In the genomic region with DNA sequence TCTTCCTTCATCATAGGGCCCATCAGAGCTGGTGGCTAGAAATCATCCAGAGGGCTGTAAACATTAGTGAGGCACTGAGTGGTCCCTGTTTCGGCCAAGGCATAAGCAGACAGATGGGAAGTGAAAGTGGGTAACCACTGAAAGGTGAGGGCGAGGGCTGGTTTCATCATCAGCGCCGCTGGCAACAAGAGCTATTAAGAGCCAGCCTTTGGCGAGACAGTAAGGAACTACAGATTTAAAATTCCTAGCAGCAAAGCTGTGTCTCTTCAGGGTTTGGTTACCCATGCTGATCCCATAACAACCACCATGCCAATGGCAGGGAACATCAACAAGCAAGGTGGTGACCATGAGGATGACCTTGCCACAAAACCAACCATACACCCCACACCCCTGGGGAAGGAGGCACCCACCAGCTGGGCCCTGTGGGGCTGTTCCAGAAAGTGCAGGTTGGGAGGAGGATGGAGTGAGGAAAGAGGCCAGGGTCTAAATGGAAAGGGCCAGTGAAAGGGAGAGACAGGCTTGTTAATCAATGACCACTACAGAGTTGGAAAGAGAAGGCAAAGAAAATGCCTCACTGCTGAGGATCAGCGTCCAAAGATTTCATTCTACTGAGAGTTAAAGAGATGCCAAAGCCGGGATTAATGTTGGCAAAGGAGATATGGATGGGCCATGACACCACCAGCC, we compare ENCODE assay signal across 1 cellular context.
TF ChIP-seq lines count a peak whose summit lies in the region.

No MANE protein-coding gene starts in this region.

TF ChIP-seq in GM12878, 131 proteins besides CTCF, POLR2A, EP300 and RAD21 (continues in another document):
- TF ChIP-seq NR2F1 (conservative IDR thresholded peaks at IDR 0.05) (peak; percentile 79), PAX8 (IDR thresholded peaks at IDR 0.05) (no peak), ATF7 (IDR thresholded peaks at IDR 0.05; ENCODE audit: low read depth) (peak; percentile 60), CREB1 (IDR thresholded peaks at IDR 0.05; ENCODE audit: low read depth) (no peak), RBBP5 (conservative IDR thresholded peaks at IDR 0.05) (no peak), GATAD2B (conservative IDR thresholded peaks at IDR 0.05; ENCODE audit: low read depth) (peak; percentile 63), MTA3 (IDR thresholded peaks at IDR 0.05; ENCODE audit: borderline replicate concordance, low read length) (peak; percentile 73; the same call in 1 of the 2 replicates), PML (IDR thresholded peaks at IDR 0.05; ENCODE audit: low read length) (no peak), SUPT20H (IDR thresholded peaks at IDR 0.05; ENCODE audit: borderline replicate concordance, control insufficient read depth, low read depth, low read length) (no peak), TCF3 (IDR thresholded peaks at IDR 0.05; ENCODE audit: borderline replicate concordance, insufficient read depth, low read depth, low read length) (no peak), KAT2A (conservative IDR thresholded peaks at IDR 0.05; ENCODE audit: control insufficient read depth, low read depth, low read length) (no peak), ZZZ3 (IDR thresholded peaks at IDR 0.05; ENCODE audit: control insufficient read depth, insufficient read length, low read depth) (no peak), MEF2A (IDR thresholded peaks at IDR 0.05; ENCODE audit: insufficient read depth, low read depth, low read length) (peak; percentile 35; the same call in 1 of the 2 replicates), STAT1 (conservative IDR thresholded peaks at IDR 0.05) (no peak), CBX3 (IDR thresholded peaks at IDR 0.05; ENCODE audit: borderline replicate concordance, low read depth) (no peak), CBFB (IDR thresholded peaks at IDR 0.05; ENCODE audit: low read depth) (no peak; the same call in 1 of the 2 replicates), BRCA1 (IDR thresholded peaks at IDR 0.05; ENCODE audit: low read depth, low read length) (no peak), RB1 (IDR thresholded peaks at IDR 0.05; ENCODE audit: borderline replicate concordance) (no peak), CBX5 (IDR thresholded peaks at IDR 0.05; ENCODE audit: low read depth) (no peak), SRF (IDR thresholded peaks at IDR 0.05; ENCODE audit: low read depth in 2 of 2, low read length in 2 of 2) (no peak), CREM (IDR thresholded peaks at IDR 0.05; ENCODE audit: low read depth) (peak; percentile 30; the same call in 1 of the 2 replicates), MEF2B (IDR thresholded peaks at IDR 0.05; ENCODE audit: partially characterized antibody, poor library complexity, severe bottlenecking) (peak; percentile 14), ZBED1 (IDR thresholded peaks at IDR 0.05; ENCODE audit: borderline replicate concordance) (no peak), POLR2AphosphoS2 (IDR thresholded peaks at IDR 0.05; ENCODE audit: low read depth, low read length) (no peak), TBL1XR1 (IDR thresholded peaks at IDR 0.05; ENCODE audit: low read depth, low read length) (peak; percentile 96), FOS (IDR thresholded peaks at IDR 0.05; ENCODE audit: borderline replicate concordance, extremely low read depth, insufficient read length) (no peak), YBX1 (IDR thresholded peaks at IDR 0.05) (no peak), ETV6 (conservative IDR thresholded peaks at IDR 0.05 in 1 of 2, IDR thresholded peaks at IDR 0.05 in 1 of 2; ENCODE audit: borderline replicate concordance in 1 of 2, low read depth in 1 of 2) (no peak), NRF1 (conservative IDR thresholded peaks at IDR 0.05; ENCODE audit: low read depth, low read length) (no peak)
- TF ChIP-seq, protein P1, sequence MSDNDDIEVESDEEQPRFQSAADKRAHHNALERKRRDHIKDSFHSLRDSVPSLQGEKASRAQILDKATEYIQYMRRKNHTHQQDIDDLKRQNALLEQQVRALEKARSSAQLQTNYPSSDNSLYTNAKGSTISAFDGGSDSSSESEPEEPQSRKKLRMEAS (IDR thresholded peaks at IDR 0.05; ENCODE audit: low read depth, low read length), result no peak
- TF ChIP-seq, protein P2, sequence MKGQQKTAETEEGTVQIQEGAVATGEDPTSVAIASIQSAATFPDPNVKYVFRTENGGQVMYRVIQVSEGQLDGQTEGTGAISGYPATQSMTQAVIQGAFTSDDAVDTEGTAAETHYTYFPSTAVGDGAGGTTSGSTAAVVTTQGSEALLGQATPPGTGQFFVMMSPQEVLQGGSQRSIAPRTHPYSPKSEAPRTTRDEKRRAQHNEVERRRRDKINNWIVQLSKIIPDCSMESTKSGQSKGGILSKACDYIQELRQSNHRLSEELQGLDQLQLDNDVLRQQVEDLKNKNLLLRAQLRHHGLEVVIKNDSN (IDR thresholded peaks at IDR 0.05; ENCODE audit: borderline replicate concordance, extremely low read length, insufficient read depth, low read depth, low read length), result no peak
- TF ChIP-seq, protein P3, sequence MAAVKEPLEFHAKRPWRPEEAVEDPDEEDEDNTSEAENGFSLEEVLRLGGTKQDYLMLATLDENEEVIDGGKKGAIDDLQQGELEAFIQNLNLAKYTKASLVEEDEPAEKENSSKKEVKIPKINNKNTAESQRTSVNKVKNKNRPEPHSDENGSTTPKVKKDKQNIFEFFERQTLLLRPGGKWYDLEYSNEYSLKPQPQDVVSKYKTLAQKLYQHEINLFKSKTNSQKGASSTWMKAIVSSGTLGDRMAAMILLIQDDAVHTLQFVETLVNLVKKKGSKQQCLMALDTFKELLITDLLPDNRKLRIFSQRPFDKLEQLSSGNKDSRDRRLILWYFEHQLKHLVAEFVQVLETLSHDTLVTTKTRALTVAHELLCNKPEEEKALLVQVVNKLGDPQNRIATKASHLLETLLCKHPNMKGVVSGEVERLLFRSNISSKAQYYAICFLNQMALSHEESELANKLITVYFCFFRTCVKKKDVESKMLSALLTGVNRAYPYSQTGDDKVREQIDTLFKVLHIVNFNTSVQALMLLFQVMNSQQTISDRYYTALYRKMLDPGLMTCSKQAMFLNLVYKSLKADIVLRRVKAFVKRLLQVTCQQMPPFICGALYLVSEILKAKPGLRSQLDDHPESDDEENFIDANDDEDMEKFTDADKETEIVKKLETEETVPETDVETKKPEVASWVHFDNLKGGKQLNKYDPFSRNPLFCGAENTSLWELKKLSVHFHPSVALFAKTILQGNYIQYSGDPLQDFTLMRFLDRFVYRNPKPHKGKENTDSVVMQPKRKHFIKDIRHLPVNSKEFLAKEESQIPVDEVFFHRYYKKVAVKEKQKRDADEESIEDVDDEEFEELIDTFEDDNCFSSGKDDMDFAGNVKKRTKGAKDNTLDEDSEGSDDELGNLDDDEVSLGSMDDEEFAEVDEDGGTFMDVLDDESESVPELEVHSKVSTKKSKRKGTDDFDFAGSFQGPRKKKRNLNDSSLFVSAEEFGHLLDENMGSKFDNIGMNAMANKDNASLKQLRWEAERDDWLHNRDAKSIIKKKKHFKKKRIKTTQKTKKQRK (IDR thresholded peaks at IDR 0.05; ENCODE audit: low read depth, low read length), result no peak
- TF ChIP-seq, protein P4, sequence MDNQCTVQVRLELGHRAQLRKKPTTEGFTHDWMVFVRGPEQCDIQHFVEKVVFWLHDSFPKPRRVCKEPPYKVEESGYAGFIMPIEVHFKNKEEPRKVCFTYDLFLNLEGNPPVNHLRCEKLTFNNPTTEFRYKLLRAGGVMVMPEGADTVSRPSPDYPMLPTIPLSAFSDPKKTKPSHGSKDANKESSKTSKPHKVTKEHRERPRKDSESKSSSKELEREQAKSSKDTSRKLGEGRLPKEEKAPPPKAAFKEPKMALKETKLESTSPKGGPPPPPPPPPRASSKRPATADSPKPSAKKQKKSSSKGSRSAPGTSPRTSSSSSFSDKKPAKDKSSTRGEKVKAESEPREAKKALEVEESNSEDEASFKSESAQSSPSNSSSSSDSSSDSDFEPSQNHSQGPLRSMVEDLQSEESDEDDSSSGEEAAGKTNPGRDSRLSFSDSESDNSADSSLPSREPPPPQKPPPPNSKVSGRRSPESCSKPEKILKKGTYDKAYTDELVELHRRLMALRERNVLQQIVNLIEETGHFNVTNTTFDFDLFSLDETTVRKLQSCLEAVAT (IDR thresholded peaks at IDR 0.05), result no peak; the same call in 1 of the 2 replicates
- TF ChIP-seq, protein P5, sequence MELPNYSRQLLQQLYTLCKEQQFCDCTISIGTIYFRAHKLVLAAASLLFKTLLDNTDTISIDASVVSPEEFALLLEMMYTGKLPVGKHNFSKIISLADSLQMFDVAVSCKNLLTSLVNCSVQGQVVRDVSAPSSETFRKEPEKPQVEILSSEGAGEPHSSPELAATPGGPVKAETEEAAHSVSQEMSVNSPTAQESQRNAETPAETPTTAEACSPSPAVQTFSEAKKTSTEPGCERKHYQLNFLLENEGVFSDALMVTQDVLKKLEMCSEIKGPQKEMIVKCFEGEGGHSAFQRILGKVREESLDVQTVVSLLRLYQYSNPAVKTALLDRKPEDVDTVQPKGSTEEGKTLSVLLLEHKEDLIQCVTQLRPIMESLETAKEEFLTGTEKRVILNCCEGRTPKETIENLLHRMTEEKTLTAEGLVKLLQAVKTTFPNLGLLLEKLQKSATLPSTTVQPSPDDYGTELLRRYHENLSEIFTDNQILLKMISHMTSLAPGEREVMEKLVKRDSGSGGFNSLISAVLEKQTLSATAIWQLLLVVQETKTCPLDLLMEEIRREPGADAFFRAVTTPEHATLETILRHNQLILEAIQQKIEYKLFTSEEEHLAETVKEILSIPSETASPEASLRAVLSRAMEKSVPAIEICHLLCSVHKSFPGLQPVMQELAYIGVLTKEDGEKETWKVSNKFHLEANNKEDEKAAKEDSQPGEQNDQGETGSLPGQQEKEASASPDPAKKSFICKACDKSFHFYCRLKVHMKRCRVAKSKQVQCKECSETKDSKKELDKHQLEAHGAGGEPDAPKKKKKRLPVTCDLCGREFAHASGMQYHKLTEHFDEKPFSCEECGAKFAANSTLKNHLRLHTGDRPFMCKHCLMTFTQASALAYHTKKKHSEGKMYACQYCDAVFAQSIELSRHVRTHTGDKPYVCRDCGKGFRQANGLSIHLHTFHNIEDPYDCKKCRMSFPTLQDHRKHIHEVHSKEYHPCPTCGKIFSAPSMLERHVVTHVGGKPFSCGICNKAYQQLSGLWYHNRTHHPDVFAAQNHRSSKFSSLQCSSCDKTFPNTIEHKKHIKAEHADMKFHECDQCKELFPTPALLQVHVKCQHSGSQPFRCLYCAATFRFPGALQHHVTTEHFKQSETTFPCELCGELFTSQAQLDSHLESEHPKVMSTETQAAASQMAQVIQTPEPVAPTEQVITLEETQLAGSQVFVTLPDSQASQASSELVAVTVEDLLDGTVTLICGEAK (IDR thresholded peaks at IDR 0.05; ENCODE audit: borderline replicate concordance), result no peak
- TF ChIP-seq, protein P6, sequence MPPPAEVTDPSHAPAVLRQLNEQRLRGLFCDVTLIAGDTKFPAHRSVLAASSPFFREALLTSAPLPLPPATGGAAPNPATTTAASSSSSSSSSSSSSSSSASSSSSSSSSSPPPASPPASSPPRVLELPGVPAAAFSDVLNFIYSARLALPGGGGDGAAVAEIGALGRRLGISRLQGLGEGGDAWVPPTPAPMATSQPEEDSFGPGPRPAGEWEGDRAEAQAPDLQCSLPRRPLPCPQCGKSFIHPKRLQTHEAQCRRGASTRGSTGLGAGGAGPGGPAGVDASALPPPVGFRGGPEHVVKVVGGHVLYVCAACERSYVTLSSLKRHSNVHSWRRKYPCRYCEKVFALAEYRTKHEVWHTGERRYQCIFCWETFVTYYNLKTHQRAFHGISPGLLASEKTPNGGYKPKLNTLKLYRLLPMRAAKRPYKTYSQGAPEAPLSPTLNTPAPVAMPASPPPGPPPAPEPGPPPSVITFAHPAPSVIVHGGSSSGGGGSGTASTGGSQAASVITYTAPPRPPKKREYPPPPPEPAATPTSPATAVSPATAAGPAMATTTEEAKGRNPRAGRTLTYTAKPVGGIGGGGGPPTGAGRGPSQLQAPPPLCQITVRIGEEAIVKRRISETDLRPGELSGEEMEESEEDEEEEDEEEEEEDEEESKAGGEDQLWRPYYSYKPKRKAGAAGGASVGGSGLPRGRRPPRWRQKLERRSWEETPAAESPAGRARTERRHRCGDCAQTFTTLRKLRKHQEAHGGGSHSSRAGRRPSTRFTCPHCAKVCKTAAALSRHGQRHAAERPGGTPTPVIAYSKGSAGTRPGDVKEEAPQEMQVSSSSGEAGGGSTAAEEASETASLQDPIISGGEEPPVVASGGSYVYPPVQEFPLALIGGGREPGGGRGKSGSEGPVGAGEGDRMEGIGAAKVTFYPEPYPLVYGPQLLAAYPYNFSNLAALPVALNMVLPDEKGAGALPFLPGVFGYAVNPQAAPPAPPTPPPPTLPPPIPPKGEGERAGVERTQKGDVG (CRISPR knock-in tag; IDR thresholded peaks at IDR 0.05), result no peak
- TF ChIP-seq, protein P7, sequence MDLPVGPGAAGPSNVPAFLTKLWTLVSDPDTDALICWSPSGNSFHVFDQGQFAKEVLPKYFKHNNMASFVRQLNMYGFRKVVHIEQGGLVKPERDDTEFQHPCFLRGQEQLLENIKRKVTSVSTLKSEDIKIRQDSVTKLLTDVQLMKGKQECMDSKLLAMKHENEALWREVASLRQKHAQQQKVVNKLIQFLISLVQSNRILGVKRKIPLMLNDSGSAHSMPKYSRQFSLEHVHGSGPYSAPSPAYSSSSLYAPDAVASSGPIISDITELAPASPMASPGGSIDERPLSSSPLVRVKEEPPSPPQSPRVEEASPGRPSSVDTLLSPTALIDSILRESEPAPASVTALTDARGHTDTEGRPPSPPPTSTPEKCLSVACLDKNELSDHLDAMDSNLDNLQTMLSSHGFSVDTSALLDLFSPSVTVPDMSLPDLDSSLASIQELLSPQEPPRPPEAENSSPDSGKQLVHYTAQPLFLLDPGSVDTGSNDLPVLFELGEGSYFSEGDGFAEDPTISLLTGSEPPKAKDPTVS (IDR thresholded peaks at IDR 0.05; ENCODE audit: low read depth, low read length), result no peak
- TF ChIP-seq, protein P8, sequence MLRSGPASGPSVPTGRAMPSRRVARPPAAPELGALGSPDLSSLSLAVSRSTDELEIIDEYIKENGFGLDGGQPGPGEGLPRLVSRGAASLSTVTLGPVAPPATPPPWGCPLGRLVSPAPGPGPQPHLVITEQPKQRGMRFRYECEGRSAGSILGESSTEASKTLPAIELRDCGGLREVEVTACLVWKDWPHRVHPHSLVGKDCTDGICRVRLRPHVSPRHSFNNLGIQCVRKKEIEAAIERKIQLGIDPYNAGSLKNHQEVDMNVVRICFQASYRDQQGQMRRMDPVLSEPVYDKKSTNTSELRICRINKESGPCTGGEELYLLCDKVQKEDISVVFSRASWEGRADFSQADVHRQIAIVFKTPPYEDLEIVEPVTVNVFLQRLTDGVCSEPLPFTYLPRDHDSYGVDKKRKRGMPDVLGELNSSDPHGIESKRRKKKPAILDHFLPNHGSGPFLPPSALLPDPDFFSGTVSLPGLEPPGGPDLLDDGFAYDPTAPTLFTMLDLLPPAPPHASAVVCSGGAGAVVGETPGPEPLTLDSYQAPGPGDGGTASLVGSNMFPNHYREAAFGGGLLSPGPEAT (IDR thresholded peaks at IDR 0.05; ENCODE audit: low read depth), result 0 out of 2 replicates have a peak, but pooled peaks have one; percentile 45
- TF ChIP-seq, protein P9, sequence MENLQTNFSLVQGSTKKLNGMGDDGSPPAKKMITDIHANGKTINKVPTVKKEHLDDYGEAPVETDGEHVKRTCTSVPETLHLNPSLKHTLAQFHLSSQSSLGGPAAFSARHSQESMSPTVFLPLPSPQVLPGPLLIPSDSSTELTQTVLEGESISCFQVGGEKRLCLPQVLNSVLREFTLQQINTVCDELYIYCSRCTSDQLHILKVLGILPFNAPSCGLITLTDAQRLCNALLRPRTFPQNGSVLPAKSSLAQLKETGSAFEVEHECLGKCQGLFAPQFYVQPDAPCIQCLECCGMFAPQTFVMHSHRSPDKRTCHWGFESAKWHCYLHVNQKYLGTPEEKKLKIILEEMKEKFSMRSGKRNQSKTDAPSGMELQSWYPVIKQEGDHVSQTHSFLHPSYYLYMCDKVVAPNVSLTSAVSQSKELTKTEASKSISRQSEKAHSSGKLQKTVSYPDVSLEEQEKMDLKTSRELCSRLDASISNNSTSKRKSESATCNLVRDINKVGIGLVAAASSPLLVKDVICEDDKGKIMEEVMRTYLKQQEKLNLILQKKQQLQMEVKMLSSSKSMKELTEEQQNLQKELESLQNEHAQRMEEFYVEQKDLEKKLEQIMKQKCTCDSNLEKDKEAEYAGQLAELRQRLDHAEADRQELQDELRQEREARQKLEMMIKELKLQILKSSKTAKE (IDR thresholded peaks at IDR 0.05; ENCODE audit: low read depth, poor library complexity, severe bottlenecking), result peak; percentile 98
